9 cellular contexts compared by ENCODE assay signal in genomic region chr3:61903931-61904657, GRCh38.
DNase-seq lines count a peak whose midpoint lies in the region; ATAC-seq and TF ChIP-seq lines count a peak whose summit lies in the region.
"Had no signal": no experiment of that assay in that cellular context is flagged by ENCODE, and none has a peak within 500 bp of the region (broad histone marks: within the 10 kb centered on the region; RNA-seq: fewer than 3 reads in every experiment).

No MANE protein-coding gene starts in this region.

- DNase-seq in LHCN-M2 (ENCODE audit: low read depth): peak; percentile 24
- DNase-seq in choroid plexus epithelial cell (ENCODE audit: low read depth): peak; percentile 70
- no peak for DNase-seq in CD8-positive, alpha-beta memory T cell
- no peak for DNase-seq in activated T-cell treated with anti-CD3 and anti-CD28 coated beads, Interleukin-2, amount 50 U/mL, for 24 hours
- no peak for DNase-seq in T-cell

- CTCF ChIA-PET in CD8-positive, alpha-beta memory T cell (lab: Charles Lee): no interaction called here
- CTCF ChIA-PET in T-cell (lab: Charles Lee): no interaction called here

- peaks cover 37% of the 10 kb centered on the region for H3K4me1 Mint-ChIP-seq in nephron
- H3K4me1 Mint-ChIP-seq in CD8-positive, alpha-beta memory T cell: no peaks in the 10 kb centered on the region
- H3K4me1 Mint-ChIP-seq in activated T-cell treated with anti-CD3 and anti-CD28 coated beads, Interleukin-2, amount 50 U/mL, for 24 hours (ENCODE audit: low read depth): no peaks in the 10 kb centered on the region
- no peaks in the 10 kb centered on the region for H3K4me1 Mint-ChIP-seq in T-cell

- H3K27me3 Mint-ChIP-seq in nephron (ENCODE audit: low read depth) (no peaks in the 10 kb centered on the region), T-cell (peaks cover 0 to 3% of the 10 kb centered on the region in 2 donors)
- H3K27me3 Mint-ChIP-seq in CD8-positive, alpha-beta memory T cell: no peaks in the 10 kb centered on the region
- peaks cover 3% of the 10 kb centered on the region for H3K27me3 Mint-ChIP-seq in activated T-cell treated with anti-CD3 and anti-CD28 coated beads, Interleukin-2, amount 50 U/mL, for 24 hours

- peak overlapping the region; percentile 64 to 94 (median 80) for H3K27ac Mint-ChIP-seq in nephron
- H3K27ac Mint-ChIP-seq in CD8-positive, alpha-beta memory T cell: no peak overlapping the region
- H3K27ac Mint-ChIP-seq in activated T-cell treated with anti-CD3 and anti-CD28 coated beads, Interleukin-2, amount 50 U/mL, for 24 hours: no peak overlapping the region
- H3K27ac Mint-ChIP-seq in T-cell: no peak overlapping the region

- H3K4me3 Mint-ChIP-seq in nephron (no peak overlapping the region), T-cell (no peak overlapping the region)
- H3K4me3 Mint-ChIP-seq in CD8-positive, alpha-beta memory T cell: no peak overlapping the region
- no peak overlapping the region for H3K4me3 Mint-ChIP-seq in activated T-cell treated with anti-CD3 and anti-CD28 coated beads, Interleukin-2, amount 50 U/mL, for 24 hours

- no peaks in the 10 kb centered on the region for H3K9me3 ChIP-seq in CD8-positive, alpha-beta memory T cell (ENCODE audit: low read length)

- H3K4me1 ChIP-seq in CD8-positive, alpha-beta memory T cell (ENCODE audit: insufficient read depth, low read length): no peaks in the 10 kb centered on the region

- no peak overlapping the region for H3K27ac ChIP-seq in CD8-positive, alpha-beta memory T cell (ENCODE audit: low read depth, low read length)

- H3K36me3 Mint-ChIP-seq in nephron (ENCODE audit: low read depth) (no peaks in the 10 kb centered on the region), T-cell (no peaks in the 10 kb centered on the region)
- H3K36me3 Mint-ChIP-seq in CD8-positive, alpha-beta memory T cell: no peaks in the 10 kb centered on the region
- H3K36me3 Mint-ChIP-seq in activated T-cell treated with anti-CD3 and anti-CD28 coated beads, Interleukin-2, amount 50 U/mL, for 24 hours (ENCODE audit: low read depth): no peaks in the 10 kb centered on the region

- no peak overlapping the region for H3K4me3 ChIP-seq in choroid plexus epithelial cell (ENCODE audit: low read depth, low read length)
- H3K4me3 ChIP-seq in CD8-positive, alpha-beta memory T cell (ENCODE audit: low read length): no peak overlapping the region

- H3K9me3 Mint-ChIP-seq in nephron: no peaks in the 10 kb centered on the region
- peaks cover 0 to 4% (median 0%) of the 10 kb centered on the region in 5 donors for H3K9me3 Mint-ChIP-seq in CD8-positive, alpha-beta memory T cell
- no peaks in the 10 kb centered on the region for H3K9me3 Mint-ChIP-seq in activated T-cell treated with anti-CD3 and anti-CD28 coated beads, Interleukin-2, amount 50 U/mL, for 24 hours
- no peaks in the 10 kb centered on the region for H3K9me3 Mint-ChIP-seq in T-cell

- no peaks in the 10 kb centered on the region for H3K36me3 ChIP-seq in CD8-positive, alpha-beta memory T cell (ENCODE audit: insufficient read depth, low read length)

- H3K27me3 ChIP-seq in CD8-positive, alpha-beta memory T cell (ENCODE audit: insufficient read depth, low read length, poor library complexity, severe bottlenecking): no peaks in the 10 kb centered on the region

- ATAC-seq in GM18907 (IDR thresholded peaks at IDR 0.05; ENCODE audit: unreplicated experiment) (peak; percentile 55), T-cell (replicated peaks in 1 of 4) (no peak)
- no peak for ATAC-seq in activated CD4-positive, CD25-positive, alpha-beta regulatory T cell treated with anti-CD3 and anti-CD28 coated beads, Interleukin-2, amount 50 U/mL, for 24 hours
- ATAC-seq: HCT116 had no signal

- POLR2A ChIA-PET in CD8-positive, alpha-beta memory T cell (lab: Charles Lee): no interaction called here
- POLR2A ChIA-PET in T-cell (lab: Charles Lee): no interaction called here

- TF ChIP-seq CTCF in choroid plexus epithelial cell (conservative IDR thresholded peaks at IDR 0.05; ENCODE audit: low read depth, low read length) (no peak), nephron (IDR thresholded peaks at IDR 0.05; ENCODE audit: unreplicated experiment in 3 of 3) (no peak)

Comparison
In these comparisons a context has a peak if more than half of its experiments do, and no peak if none do; other contexts are left out.
1. DNase-seq: peak in LHCN-M2 (single experiment) and choroid plexus epithelial cell (single experiment); none in CD8-positive, alpha-beta memory T cell (0 of 5), activated T-cell treated with anti-CD3 and anti-CD28 coated beads, Interleukin-2, amount 50 U/mL, for 24 hours (single experiment) and T-cell (0 of 34).
2. H3K27ac Mint-ChIP-seq: peak in nephron (3 of 3); none in CD8-positive, alpha-beta memory T cell (0 of 8), activated T-cell treated with anti-CD3 and anti-CD28 coated beads, Interleukin-2, amount 50 U/mL, for 24 hours (single experiment) and T-cell (0 of 2).